30 cellular contexts compared by ENCODE assay signal in the genomic region with DNA sequence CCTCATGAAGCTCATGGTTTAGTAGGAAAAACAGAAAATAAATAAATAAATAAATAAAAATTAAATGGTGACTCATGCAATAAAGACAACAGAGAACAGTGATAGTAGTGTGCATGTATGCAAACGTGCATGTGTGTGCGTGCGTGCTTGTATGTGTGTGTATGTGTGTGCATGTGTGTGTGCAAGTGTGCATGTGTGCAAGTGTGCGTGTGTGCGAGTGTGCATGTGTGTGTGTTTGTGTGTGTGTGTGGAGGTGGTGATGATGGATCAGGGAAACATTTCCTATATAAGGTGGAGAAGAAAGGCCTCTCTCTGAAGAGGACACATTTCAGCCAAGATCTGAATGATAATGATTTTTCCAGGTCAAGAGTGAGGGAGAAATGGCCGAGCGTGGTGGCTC. TPM values are rescaled to one million over a fixed set of nuclear protein-coding genes. Genes with fewer than 3 reads are reported as not detected.
"Had no signal": no experiment of that assay in that cellular context is flagged by ENCODE, and none has a peak within 500 bp of the region (broad histone marks: within the 10 kb centered on the region; RNA-seq: fewer than 3 reads in every experiment).

No MANE protein-coding gene starts in this region.

- ATAC-seq: activated CD4-positive, CD25-positive, alpha-beta regulatory T cell treated with anti-CD3 and anti-CD28 coated beads, Interleukin-2, amount 50 U/mL, for 24 hours; activated CD8-positive, alpha-beta T cell treated with anti-CD3 and anti-CD28 coated beads for 36 hours; activated T-cell treated with anti-CD3 and anti-CD28 coated beads, Interleukin-2, amount 50 U/mL, for 4 hours; activated T-helper 17 cell treated with anti-CD3 and anti-CD28 coated beads, Interleukin-2, amount 50 U/mL, for 72 hours; foreskin keratinocyte; gastrocnemius medialis; T-helper 17 cell had no signal

- DNase-seq: activated B cell treated with CpG ODN at 0.5 μM for 24 hours; activated CD4-positive, alpha-beta T cell treated with anti-CD3 and anti-CD28 coated beads for 48 hours; activated CD4-positive, alpha-beta T cell treated with anti-CD3 and anti-CD28 coated beads, Interleukin-2, amount 50 U/mL, for 1 hour; activated CD4-positive, alpha-beta T cell treated with anti-CD3 and anti-CD28 coated beads, Interleukin-2, amount 50 U/mL, for 48 hours; activated CD8-positive, alpha-beta memory T cell treated with anti-CD3 and anti-CD28 coated beads for 24 hours; activated CD8-positive, alpha-beta T cell treated with anti-CD3 and anti-CD28 coated beads for 36 hours; activated effector memory CD4-positive, alpha-beta T cell treated with Interleukin-2 at 50 U/mL for 16 hours; activated gamma-delta T cell treated with Interleukin-2 at 50 U/mL for 16 hours; activated naive CD4-positive, alpha-beta T cell treated with anti-CD3 and anti-CD28 coated beads, Interleukin-2, amount 50 U/mL, for 16 hours; activated naive CD4-positive, alpha-beta T cell treated with Interleukin-2 at 50 U/mL for 16 hours; activated T-cell treated with anti-CD3 and anti-CD28 coated beads, Interleukin-2, amount 50 U/mL, for 4 hours; amniotic stem cell; anterior cingulate cortex; brain microvascular endothelial cell; dorsolateral prefrontal cortex; effector memory CD4-positive, alpha-beta T cell; erythroblast; foreskin keratinocyte; gastrocnemius medialis; glutamatergic neuron; T-helper 1 cell; T-helper 17 cell; T1000; WERI-Rb-1 had no signal

- H3K9me3 ChIP-seq: esophagus muscularis mucosa, gastrocnemius medialis had no signal

- H3K27ac ChIP-seq: brain microvascular endothelial cell, coronary artery, dorsolateral prefrontal cortex, esophagus muscularis mucosa, foreskin keratinocyte, gastrocnemius medialis, WERI-Rb-1 had no signal

- H3K4me1 ChIP-seq: esophagus muscularis mucosa, foreskin keratinocyte had no signal

- H3K4me3 ChIP-seq: coronary artery, dorsolateral prefrontal cortex, esophagus muscularis mucosa, gastrocnemius medialis had no signal

- H3K27me3 ChIP-seq: brain microvascular endothelial cell, dorsolateral prefrontal cortex, esophagus muscularis mucosa, foreskin keratinocyte, gastrocnemius medialis had no signal

- FAIRE-seq: astrocyte, bronchial epithelial cell had no signal

- H3K36me3 ChIP-seq: brain microvascular endothelial cell, esophagus muscularis mucosa, gastrocnemius medialis, WERI-Rb-1 had no signal

RNA-seq across cellular contexts. Expression of a gene that starts 47.2 kb away (rescaled TPM):
- total RNA-seq: activated B cell treated with CpG ODN at 0.5 μM for 24 hours; activated CD8-positive, alpha-beta T cell treated with anti-CD3 and anti-CD28 coated beads for 36 hours; activated T-cell treated with anti-CD3 and anti-CD28 coated beads, Interleukin-2, amount 50 U/mL, for 4 hours; activated T-helper 17 cell treated with anti-CD3 and anti-CD28 coated beads, Interleukin-2, amount 50 U/mL, for 72 hours; bronchial epithelial cell had no signal
